Comparison of ENCODE assay signal across 18 cellular contexts in the genomic region with DNA sequence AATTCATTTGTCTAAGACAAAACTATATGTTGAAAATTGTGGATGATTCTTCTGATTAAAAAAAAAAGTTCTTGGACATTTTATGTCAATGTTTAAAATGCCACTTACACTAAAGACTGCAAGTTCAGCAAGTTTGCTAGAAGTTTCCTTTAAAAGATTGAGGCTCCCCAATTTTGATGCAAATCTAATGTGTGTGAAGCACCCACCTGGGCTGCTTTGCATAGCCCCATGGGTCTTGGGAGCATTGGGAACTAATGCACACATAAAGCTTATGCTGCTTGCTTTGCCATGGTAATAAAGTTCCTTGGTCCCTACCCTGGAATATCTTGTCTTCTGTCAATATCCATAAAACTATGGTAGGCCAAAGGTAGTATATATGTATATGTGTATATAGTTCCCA.
DNase-seq lines count a peak whose midpoint lies in the region; ATAC-seq, FAIRE-seq and TF ChIP-seq lines count a peak whose summit lies in the region.
"Had no signal": no experiment of that assay in that cellular context is flagged by ENCODE, and none has a peak within 500 bp of the region (broad histone marks: within the 10 kb centered on the region; RNA-seq: fewer than 3 reads in every experiment).

No MANE protein-coding gene starts in this region.

- H3K4me1 Mint-ChIP-seq in WTC11, result peaks cover 57% of the 10 kb centered on the region
- H3K4me1 Mint-ChIP-seq: CD8-positive, alpha-beta memory T cell had no signal

- FAIRE-seq in kidney (lab: Jason Lieb, UNC), result no peak
- FAIRE-seq: A549, GM12892, HTR-8/SVneo had no signal

- H3K9me3 ChIP-seq in HUES6 (ENCODE audit: control insufficient read depth, insufficient read depth, low read depth, low read length), result 0 out of 2 replicates have a peak, but pooled peaks cover 3% of the 10 kb centered on the region
- H3K9me3 ChIP-seq in kidney (ENCODE audit: control insufficient read depth in 1 of 2, low read length in 2 of 2), result no peaks in the 10 kb centered on the region
- H3K9me3 ChIP-seq: A549, BLaER1, Caco-2, HAP-1 had no signal

- intact Hi-C loops in kidney (cut with DNase I), result no loop called here

- no peaks in the 10 kb centered on the region for H3K27me3 ChIP-seq in HUES6 (ENCODE audit: control insufficient read depth, insufficient read depth, low read length)
- H3K27me3 ChIP-seq: BLaER1 had no signal

- no peak overlapping the region for H3K4me3 ChIP-seq in HUES6 (ENCODE audit: low read depth, low read length)
- H3K4me3 ChIP-seq in kidney (ENCODE audit: low read length in 2 of 2), result no peak overlapping the region
- H3K4me3 ChIP-seq: A549, BLaER1, HAP-1 had no signal

- peaks cover 11% of the 10 kb centered on the region for H3K36me3 Mint-ChIP-seq in WTC11
- H3K36me3 Mint-ChIP-seq: CD8-positive, alpha-beta memory T cell had no signal

- POLR2A ChIA-PET in WTC11 (lab: Charles Lee), result no interaction called here

- H3K4me3 Mint-ChIP-seq in WTC11, result peak overlapping the region; percentile 34
- H3K4me3 Mint-ChIP-seq: CD8-positive, alpha-beta memory T cell had no signal

- H3K27ac ChIP-seq in HUES6 (ENCODE audit: low read depth, low read length) (peak overlapping the region; percentile 69), kidney (ENCODE audit: low read depth in 2 of 2, low read length in 2 of 2) (no peak overlapping the region)
- H3K27ac ChIP-seq: A549, BLaER1 had no signal

- CTCF ChIA-PET in WTC11 (lab: Charles Lee), result no interaction called here

- H3K27ac Mint-ChIP-seq in WTC11, result peak overlapping the region; percentile 45; the same call in 1 of the 2 replicates
- H3K27ac Mint-ChIP-seq: CD8-positive, alpha-beta memory T cell had no signal

- H3K36me3 ChIP-seq in HUES6 (ENCODE audit: control insufficient read depth, insufficient read depth, low read length), result no peaks in the 10 kb centered on the region
- no peaks in the 10 kb centered on the region for H3K36me3 ChIP-seq in kidney (ENCODE audit: control insufficient read depth in 1 of 2, insufficient read depth in 2 of 2, low read length in 2 of 2)
- H3K36me3 ChIP-seq: BLaER1, HAP-1 had no signal

- TF ChIP-seq CTCF in WTC11 (IDR thresholded peaks at IDR 0.05) (no peak), kidney (IDR thresholded peaks at IDR 0.05; ENCODE audit: borderline replicate concordance, extremely low read depth, insufficient read depth) (no peak)

- peak; percentile 97 for ATAC-seq in WTC11
- ATAC-seq: A549 had no signal

- H3K27me3 Mint-ChIP-seq in WTC11 (ENCODE audit: low read depth), result no peaks in the 10 kb centered on the region; the same call in 1 of the 2 replicates
- H3K27me3 Mint-ChIP-seq: CD8-positive, alpha-beta memory T cell had no signal

- H3K4me1 ChIP-seq in HUES6 (ENCODE audit: control insufficient read depth, insufficient read depth, low read length) (peaks cover 15% of the 10 kb centered on the region), kidney (ENCODE audit: control insufficient read depth in 1 of 2, insufficient read depth in 1 of 2, low read depth in 1 of 2, low read length in 2 of 2) (no peaks in the 10 kb centered on the region)
- H3K4me1 ChIP-seq: A549, BLaER1, Caco-2 had no signal

- peaks cover 10% of the 10 kb centered on the region for H3K9me3 Mint-ChIP-seq in WTC11

- H3K9ac ChIP-seq in HUES6 (ENCODE audit: low read length), result no peak overlapping the region
- no peak overlapping the region for H3K9ac ChIP-seq in kidney (ENCODE audit: low read length in 2 of 2)
- H3K9ac ChIP-seq: BLaER1 had no signal

- DNase-seq in WTC11 (ENCODE audit: low spot score) (peak; percentile 22), iPS-NIHi11 (ENCODE audit: low spot score) (peak; percentile 22), anterior cingulate cortex (lab: John Stamatoyannopoulos, UW) (no peak), kidney (no peak), NCI-H446 treated with DMSO at 0.1 percent for 48 hours (lab: John Stamatoyannopoulos, UW) (no peak)
- DNase-seq: AML-193; Caco-2; CD8-positive, alpha-beta memory T cell; DND-41; GDM1; IMR-90; KBM-7 had no signal

TF ChIP-seq in WTC11, 78 proteins besides CTCF, POLR2A, EP300 and RAD21:
- TF ChIP-seq ZNF423 (CRISPR knock-in tag; IDR thresholded peaks at IDR 0.05), result no peak
- TF ChIP-seq FOXP1 (CRISPR knock-in tag; IDR thresholded peaks at IDR 0.05; ENCODE audit: borderline replicate concordance), result no peak
- TF ChIP-seq NFATC4 (CRISPR knock-in tag; IDR thresholded peaks at IDR 0.05), result no peak
- TF ChIP-seq ETV6 (CRISPR knock-in tag; IDR thresholded peaks at IDR 0.05), result peak; percentile 49; the same call in 1 of the 2 replicates
- TF ChIP-seq, protein P1, sequence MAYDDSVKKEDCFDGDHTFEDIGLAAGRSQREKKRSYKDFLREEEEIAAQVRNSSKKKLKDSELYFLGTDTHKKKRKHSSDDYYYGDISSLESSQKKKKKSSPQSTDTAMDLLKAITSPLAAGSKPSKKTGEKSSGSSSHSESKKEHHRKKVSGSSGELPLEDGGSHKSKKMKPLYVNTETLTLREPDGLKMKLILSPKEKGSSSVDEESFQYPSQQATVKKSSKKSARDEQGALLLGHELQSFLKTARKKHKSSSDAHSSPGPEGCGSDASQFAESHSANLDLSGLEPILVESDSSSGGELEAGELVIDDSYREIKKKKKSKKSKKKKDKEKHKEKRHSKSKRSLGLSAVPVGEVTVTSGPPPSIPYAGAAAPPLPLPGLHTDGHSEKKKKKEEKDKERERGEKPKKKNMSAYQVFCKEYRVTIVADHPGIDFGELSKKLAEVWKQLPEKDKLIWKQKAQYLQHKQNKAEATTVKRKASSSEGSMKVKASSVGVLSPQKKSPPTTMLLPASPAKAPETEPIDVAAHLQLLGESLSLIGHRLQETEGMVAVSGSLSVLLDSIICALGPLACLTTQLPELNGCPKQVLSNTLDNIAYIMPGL (CRISPR knock-in tag; IDR thresholded peaks at IDR 0.05), result no peak

Comparison
In these comparisons a context has a peak if more than half of its experiments do, and no peak if none do; other contexts are left out.
1. DNase-seq: peak in WTC11 (single experiment) and iPS-NIHi11 (single experiment); none in anterior cingulate cortex (0 of 58), kidney (single experiment) and NCI-H446 treated with DMSO at 0.1 percent for 48 hours (single experiment).